ENCODE assay signal across 13 cellular contexts in genomic region chr16:85668676-85669424, GRCh38.
"Had no signal": no experiment of that assay in that cellular context is flagged by ENCODE, and none has a peak within 500 bp of the region (broad histone marks: within the 10 kb centered on the region; RNA-seq: fewer than 3 reads in every experiment).

No MANE protein-coding gene starts in this region.

- H3K79me2 ChIP-seq: hepatocyte had no signal

- DNase-seq: cortex of kidney; effector CD8-positive, alpha-beta T cell; foreskin melanocyte; head of caudate nucleus; mammary epithelial cell; naive thymus-derived CD4-positive, alpha-beta T cell; nephron progenitor cell; small intestine; stimulated activated CD4-positive, alpha-beta T cell treated with anti-CD3 and anti-CD28 coated beads, Interleukin-2, amount 100 ng/mL, for 48 hours; stimulated activated naive CD8-positive, alpha-beta T cell treated with anti-CD3 and anti-CD28 coated beads, Interleukin-15, Interleukin-2, amounts not matched to agents 100 U/mL and 50 U/mL, for 24 hours had no signal

- H3K4me3 ChIP-seq: dorsolateral prefrontal cortex, hepatocyte, tibial nerve had no signal

- H3K4me2 ChIP-seq: hepatocyte had no signal

- H3K27ac ChIP-seq: dorsolateral prefrontal cortex, hepatocyte, tibial nerve had no signal

- ATAC-seq: naive thymus-derived CD4-positive, alpha-beta T cell; stimulated activated naive CD8-positive, alpha-beta T cell treated with anti-CD3 and anti-CD28 coated beads, Interleukin-15, Interleukin-2, amounts not matched to agents 100 U/mL and 50 U/mL, for 24 hours had no signal

- H3K27me3 ChIP-seq: dorsolateral prefrontal cortex, hepatocyte, tibial nerve had no signal

- FAIRE-seq: small intestine had no signal

- H3K9me3 ChIP-seq: tibial nerve had no signal

- H2AFZ ChIP-seq: hepatocyte had no signal
